ENCODE assay signal across 22 cellular contexts in the genomic region with DNA sequence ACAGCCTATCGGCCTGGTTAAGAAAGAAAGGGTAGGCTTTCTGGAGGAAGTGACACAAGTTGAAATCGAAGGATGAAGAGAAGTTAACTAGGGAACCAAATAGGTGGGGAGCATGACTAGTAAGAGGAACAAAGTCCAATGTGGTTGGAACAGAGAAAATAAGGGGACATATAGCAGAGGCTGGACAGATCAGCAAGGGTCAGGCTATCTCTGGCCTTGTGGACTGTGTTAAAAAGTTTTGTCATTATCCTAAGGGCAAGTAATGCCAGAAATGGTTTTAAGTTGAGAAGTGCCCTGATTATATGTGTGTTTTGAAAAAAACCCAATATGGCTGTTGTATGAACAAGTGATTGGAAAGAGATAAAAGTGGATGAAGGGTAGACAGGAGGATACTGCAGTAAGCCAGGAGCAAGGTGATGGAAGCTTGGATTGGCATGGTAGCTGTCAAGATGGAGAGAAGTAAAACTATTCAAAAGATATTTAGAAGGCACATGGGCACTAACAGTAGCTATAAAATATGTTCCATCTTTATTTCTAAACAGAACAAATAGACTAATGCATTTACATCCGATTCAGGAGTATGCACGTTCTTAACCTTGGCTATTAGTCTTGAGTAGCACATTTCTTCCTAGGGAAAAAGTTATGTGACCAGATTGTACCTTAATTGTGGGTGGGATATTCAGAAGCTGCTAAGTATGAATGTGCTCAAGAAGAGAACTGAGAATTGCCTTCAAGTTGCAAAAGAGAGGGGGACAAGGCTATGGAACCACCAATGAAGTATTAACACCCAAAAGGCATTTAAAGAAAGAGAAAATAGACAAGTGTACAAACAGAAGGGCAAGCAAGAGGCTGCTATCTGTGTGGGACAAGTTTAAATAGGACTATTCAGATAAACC. TPM values are rescaled to one million over a fixed set of nuclear protein-coding genes. Genes with fewer than 3 reads are reported as not detected.
DNase-seq lines count a peak whose midpoint lies in the region; ATAC-seq, FAIRE-seq and TF ChIP-seq lines count a peak whose summit lies in the region.
"Had no signal": no experiment of that assay in that cellular context is flagged by ENCODE, and none has a peak within 500 bp of the region (broad histone marks: within the 10 kb centered on the region; RNA-seq: fewer than 3 reads in every experiment).

No MANE protein-coding gene starts in this region.

- no peaks in the 10 kb centered on the region for H3K9me3 Mint-ChIP-seq in activated CD4-positive, alpha-beta T cell treated with anti-CD3 and anti-CD28 coated beads, Interleukin-2, amount 10 ng/mL, durations not matched to agents 24 days and 14 days
- no peaks in the 10 kb centered on the region for H3K9me3 Mint-ChIP-seq in activated B cell treated with CpG ODN at 0.5 μM for 24 hours
- no peaks in the 10 kb centered on the region for H3K9me3 Mint-ChIP-seq in naive thymus-derived CD8-positive, alpha-beta T cell

- POLR2A ChIA-PET in activated B cell treated with CpG ODN at 0.5 μM for 24 hours (lab: Charles Lee) = interaction anchor here (0.7 kb wide), 1 partner anchor 12 kb away, joined by 3 read pairs; no protein-coding TSS in a partner anchor
- POLR2A ChIA-PET in naive thymus-derived CD8-positive, alpha-beta T cell (lab: Charles Lee) = interaction anchor here (0.5 to 1.7 kb wide), 2 partner anchors 8 to 18 kb away, joined by 5 to 6 read pairs; no protein-coding TSS in a partner anchor

- no peak for DNase-seq in activated CD4-positive, alpha-beta T cell treated with anti-CD3 and anti-CD28 coated beads, Interleukin-2, amount 10 ng/mL, durations not matched to agents 24 days and 14 days
- DNase-seq in activated CD4-positive, alpha-beta T cell treated with anti-CD3 and anti-CD28 coated beads, Interleukin-2, amount 50 U/mL, for 1 hour = no peak
- no peak for DNase-seq in GM12891 (ENCODE audit: insufficient read length, low spot score)
- DNase-seq in activated B cell treated with CpG ODN at 0.5 μM for 24 hours = no peak
- no peak for DNase-seq in naive thymus-derived CD8-positive, alpha-beta T cell
- no peak for DNase-seq in islet precursor cell
- DNase-seq in frontal cortex (ENCODE audit: low spot score in 2 of 2) = no peak
- DNase-seq: activated CD4-positive, alpha-beta T cell treated with anti-CD3 and anti-CD28 coated beads, Interleukin-2, amount 50 U/mL, for 48 hours; activated gamma-delta T cell; effector memory CD4-positive, alpha-beta T cell; GF-D8; hippocampal formation; left cardiac atrium; NCI-H1930; NCI-H510A; SJCRH30; stimulated activated naive CD4-positive, alpha-beta T cell treated with Interleukin-2 at 50 U/mL for 16 hours; T1000 had no signal

- H3K27ac Mint-ChIP-seq in activated CD4-positive, alpha-beta T cell treated with anti-CD3 and anti-CD28 coated beads, Interleukin-2, amount 10 ng/mL, durations not matched to agents 24 days and 14 days = peak overlapping the region; percentile 12
- H3K27ac Mint-ChIP-seq in activated B cell treated with CpG ODN at 0.5 μM for 24 hours = peak overlapping the region; percentile 35
- H3K27ac Mint-ChIP-seq in naive thymus-derived CD8-positive, alpha-beta T cell = peak overlapping the region in 6 of 10 donors; percentile 9 to 70 (median 42)

- no peak overlapping the region for H3K4me3 Mint-ChIP-seq in activated CD4-positive, alpha-beta T cell treated with anti-CD3 and anti-CD28 coated beads, Interleukin-2, amount 10 ng/mL, durations not matched to agents 24 days and 14 days
- no peak overlapping the region for H3K4me3 Mint-ChIP-seq in activated B cell treated with CpG ODN at 0.5 μM for 24 hours
- H3K4me3 Mint-ChIP-seq in naive thymus-derived CD8-positive, alpha-beta T cell = no peak overlapping the region

- CTCF ChIA-PET in activated B cell treated with CpG ODN at 0.5 μM for 24 hours (lab: Charles Lee) = no interaction called here

- H3K4me1 Mint-ChIP-seq in activated CD4-positive, alpha-beta T cell treated with anti-CD3 and anti-CD28 coated beads, Interleukin-2, amount 10 ng/mL, durations not matched to agents 24 days and 14 days = peaks cover 13% of the 10 kb centered on the region
- H3K4me1 Mint-ChIP-seq in activated B cell treated with CpG ODN at 0.5 μM for 24 hours = peaks cover 6% of the 10 kb centered on the region
- H3K4me1 Mint-ChIP-seq in naive thymus-derived CD8-positive, alpha-beta T cell = peaks cover 9 to 44% (median 16%) of the 10 kb centered on the region in 4 donors

- no peak for TF ChIP-seq POLR2A in GM12891 (IDR thresholded peaks at IDR 0.05; ENCODE audit: low read depth, low read length)

- TF ChIP-seq CTCF in activated B cell treated with CpG ODN at 0.5 μM for 24 hours (IDR thresholded peaks at IDR 0.05) = no peak

- no peak for ATAC-seq in activated B cell treated with CpG ODN at 0.5 μM for 24 hours (ENCODE audit: low read depth)
- ATAC-seq in naive thymus-derived CD8-positive, alpha-beta T cell = no peak
- no peak for ATAC-seq in GM18868 (IDR thresholded peaks at IDR 0.05; ENCODE audit: unreplicated experiment)
- ATAC-seq: left cardiac atrium had no signal

- H3K36me3 Mint-ChIP-seq in activated CD4-positive, alpha-beta T cell treated with anti-CD3 and anti-CD28 coated beads, Interleukin-2, amount 10 ng/mL, durations not matched to agents 24 days and 14 days (ENCODE audit: low read depth) = peaks cover 55% of the 10 kb centered on the region
- peaks cover 38% of the 10 kb centered on the region for H3K36me3 Mint-ChIP-seq in activated B cell treated with CpG ODN at 0.5 μM for 24 hours (ENCODE audit: low read depth)
- H3K36me3 Mint-ChIP-seq in naive thymus-derived CD8-positive, alpha-beta T cell = peaks cover 0 to 18% (median 2%) of the 10 kb centered on the region in 3 donors

- intact Hi-C loops in activated CD4-positive, alpha-beta T cell treated with anti-CD3 and anti-CD28 coated beads, Interleukin-2, amount 10 ng/mL, durations not matched to agents 24 days and 14 days (cut with micrococcal nuclease) = no loop called here
- intact Hi-C loops in activated B cell treated with CpG ODN at 0.5 μM for 24 hours (cut with micrococcal nuclease) = no loop called here

- peak; percentile 9 for FAIRE-seq in GM12891 (lab: Jason Lieb, UNC)
- FAIRE-seq in frontal cortex (lab: Jason Lieb, UNC) = no peak

- H3K27me3 Mint-ChIP-seq in activated CD4-positive, alpha-beta T cell treated with anti-CD3 and anti-CD28 coated beads, Interleukin-2, amount 10 ng/mL, durations not matched to agents 24 days and 14 days = no peaks in the 10 kb centered on the region
- no peaks in the 10 kb centered on the region for H3K27me3 Mint-ChIP-seq in activated B cell treated with CpG ODN at 0.5 μM for 24 hours
- H3K27me3 Mint-ChIP-seq in naive thymus-derived CD8-positive, alpha-beta T cell = no peaks in the 10 kb centered on the region

TF ChIP-seq in GM12891, 5 proteins besides CTCF, POLR2A, EP300 and RAD21:
- TF ChIP-seq POLR2AphosphoS5 (IDR thresholded peaks at IDR 0.05; ENCODE audit: low read depth, low read length) = no peak
- no peak for TF ChIP-seq POU2F2 (IDR thresholded peaks at IDR 0.05; ENCODE audit: low read depth, low read length)
- no peak for TF ChIP-seq PAX5 (IDR thresholded peaks at IDR 0.05; ENCODE audit: insufficient read depth, low read length, severe bottlenecking)
- no peak for TF ChIP-seq TAF1 (IDR thresholded peaks at IDR 0.05; ENCODE audit: low read depth, low read length)
- TF ChIP-seq SPI1 (IDR thresholded peaks at IDR 0.05; ENCODE audit: low read depth, low read length) = no peak
TF ChIP-seq in GM12891: peak in this region for 0.

RNA-seq across cellular contexts. Expression of a gene that starts 46.8 kb away (rescaled TPM):
- total RNA-seq in activated CD4-positive, alpha-beta T cell treated with anti-CD3 and anti-CD28 coated beads, Interleukin-2, amount 10 ng/mL, durations not matched to agents 24 days and 14 days = not detected in 2 replicates
- not detected for polyA plus RNA-seq in GM12891 (2012; ENCODE audit: low read depth, missing spikeins)
- total RNA-seq in activated B cell treated with CpG ODN at 0.5 μM for 24 hours = not detected in 2 replicates
- not detected for total RNA-seq in naive thymus-derived CD8-positive, alpha-beta T cell
- not detected for polyA plus RNA-seq in naive thymus-derived CD8-positive, alpha-beta T cell
- total RNA-seq in frontal cortex = not detected
- total RNA-seq: left cardiac atrium, posterior vena cava, SJCRH30, smooth muscle cell, urinary bladder had no signal
- polyA plus RNA-seq: smooth muscle cell, urinary bladder had no signal
